ENCODE assay signal across 32 cellular contexts in genomic region chr2:82913566-82913965, GRCh38.
"Had no signal": no experiment of that assay in that cellular context is flagged by ENCODE, and none has a peak within 500 bp of the region (broad histone marks: within the 10 kb centered on the region; RNA-seq: fewer than 3 reads in every experiment).

No MANE protein-coding gene starts in this region.

- H3K4me1 ChIP-seq: body of pancreas, esophagus squamous epithelium had no signal

- ATAC-seq: activated CD4-positive, CD25-positive, alpha-beta regulatory T cell treated with anti-CD3 and anti-CD28 coated beads, Interleukin-2, amount 50 U/mL, for 24 hours; activated CD8-positive, alpha-beta T cell treated with anti-CD3 and anti-CD28 coated beads for 36 hours; activated naive CD8-positive, alpha-beta T cell treated with anti-CD3 and anti-CD28 coated beads, Interleukin-2, amount 50 U/mL, for 24 hours; activated T-cell treated with anti-CD3 and anti-CD28 coated beads, Interleukin-2, amount 50 U/mL, for 4 hours; activated T-helper 17 cell treated with anti-CD3 and anti-CD28 coated beads, Interleukin-2, amount 50 U/mL, for 72 hours; body of pancreas; effector memory CD8-positive, alpha-beta T cell; T-helper 17 cell had no signal

- DNase-seq: activated B cell treated with CpG ODN at 0.5 μM for 24 hours; activated CD4-positive, alpha-beta T cell treated with anti-CD3 and anti-CD28 coated beads for 48 hours; activated CD4-positive, alpha-beta T cell treated with anti-CD3 and anti-CD28 coated beads, Interleukin-2, amount 50 U/mL, for 1 hour; activated CD4-positive, alpha-beta T cell treated with anti-CD3 and anti-CD28 coated beads, Interleukin-2, amount 50 U/mL, for 48 hours; activated CD8-positive, alpha-beta memory T cell treated with anti-CD3 and anti-CD28 coated beads for 24 hours; activated CD8-positive, alpha-beta T cell treated with anti-CD3 and anti-CD28 coated beads for 36 hours; activated effector memory CD4-positive, alpha-beta T cell treated with Interleukin-2 at 50 U/mL for 16 hours; activated gamma-delta T cell treated with Interleukin-2 at 50 U/mL for 16 hours; activated naive CD4-positive, alpha-beta T cell treated with anti-CD3 and anti-CD28 coated beads for 36 hours; activated naive CD8-positive, alpha-beta T cell treated with anti-CD3 and anti-CD28 coated beads for 36 hours; activated naive CD8-positive, alpha-beta T cell treated with anti-CD3 and anti-CD28 coated beads, Interleukin-2, amount 50 U/mL, for 24 hours; activated T-cell treated with anti-CD3 and anti-CD28 coated beads, Interleukin-2, amount 50 U/mL, for 4 hours; amniotic stem cell; anterior cingulate cortex; body of pancreas; central memory CD4-positive, alpha-beta T cell; cerebellar nuclear complex; effector CD4-positive, alpha-beta T cell; effector memory CD8-positive, alpha-beta T cell; erythroblast; esophagus squamous epithelium; foreskin fibroblast; head of caudate nucleus; hippocampal formation; T-helper 1 cell; T-helper 17 cell; T1000; WERI-Rb-1 had no signal

- H3K27me3 ChIP-seq: body of pancreas, cardiac muscle cell, esophagus squamous epithelium had no signal

- H3K27ac ChIP-seq: body of pancreas, cardiac muscle cell, coronary artery, esophagus squamous epithelium, WERI-Rb-1 had no signal

- H3K36me3 ChIP-seq: cardiac muscle cell, esophagus squamous epithelium, WERI-Rb-1 had no signal

- H3K4me3 ChIP-seq: body of pancreas, cardiac muscle cell, coronary artery, esophagus squamous epithelium had no signal
